Comparison of ENCODE assay signal across 8 cellular contexts in the genomic region with DNA sequence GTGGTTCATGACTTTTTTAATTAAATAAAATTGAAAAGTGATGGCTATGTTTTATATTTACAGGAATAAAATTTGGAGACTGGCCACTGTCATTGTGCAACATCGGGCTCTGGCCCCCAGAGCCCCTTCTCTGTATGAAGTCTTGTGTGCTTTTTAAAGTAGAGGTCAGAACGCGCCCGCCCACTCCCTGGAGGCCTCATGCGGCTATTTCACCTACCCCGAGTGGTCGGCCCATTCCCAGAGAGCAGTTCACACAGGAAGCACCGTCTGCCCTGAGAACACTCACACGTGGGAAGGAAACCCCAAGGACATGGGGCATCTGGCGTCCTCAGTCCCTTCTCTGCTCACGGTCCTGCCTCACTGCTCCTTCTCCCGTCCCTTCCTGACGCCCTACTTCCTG.
"Had no signal": no experiment of that assay in that cellular context is flagged by ENCODE, and none has a peak within 500 bp of the region (broad histone marks: within the 10 kb centered on the region; RNA-seq: fewer than 3 reads in every experiment).

No MANE protein-coding gene starts in this region.

- H3K4me2 ChIP-seq: GM23338 had no signal

- DNase-seq: H7, HFFc6, KBM-7 had no signal

- H3K4me3 ChIP-seq: GM23338, HAP-1 had no signal

- H3K9me3 ChIP-seq: HAP-1 had no signal

- H3K4me1 ChIP-seq: HAP-1 had no signal

- H3K36me3 ChIP-seq: HAP-1 had no signal

- H2AFZ ChIP-seq: GM23338 had no signal

- FAIRE-seq: HepG2 had no signal

- H3K27ac ChIP-seq: HL-60 had no signal

- ATAC-seq: GM23338, HCT116, HepG2 had no signal
